In genomic region chr20:64049887-64050260, GRCh38 we compare ENCODE assay signal across 11 cellular contexts. TPM values are rescaled to one million over a fixed set of nuclear protein-coding genes. Genes with fewer than 3 reads are reported as not detected.
A peak's percentile ranks its signal among the peaks of the same experiment; 100 is the strongest.
DNase-seq lines count a peak whose midpoint lies in the region; FAIRE-seq and TF ChIP-seq lines count a peak whose summit lies in the region.
"Had no signal": no experiment of that assay in that cellular context is flagged by ENCODE, and none has a peak within 500 bp of the region (broad histone marks: within the 10 kb centered on the region; RNA-seq: fewer than 3 reads in every experiment).

No MANE protein-coding gene starts in this region.

- H3K4me1 ChIP-seq in A673 (ENCODE audit: insufficient read depth, low read length, poor library complexity, severe bottlenecking) (peaks cover 11% of the 10 kb centered on the region), H1 (replicated peaks in 1 of 4; ENCODE audit: control insufficient read depth in 3 of 4, insufficient read depth in 4 of 4, low read length in 3 of 4) (peaks cover 0 to 34% (median 13%) of the 10 kb centered on the region in 4 experiments; a peak in 6 of 7 replicates)

- no peak overlapping the region for H3K4ac ChIP-seq in H1 (replicated peaks; ENCODE audit: insufficient read length, low read depth, low read length)

- H3K27ac ChIP-seq in A673 (ENCODE audit: low read depth, low read length, poor library complexity, severe bottlenecking), result no peak overlapping the region
- no peak overlapping the region for H3K27ac ChIP-seq in H1 (ENCODE audit: low read depth, low read length)

- TF ChIP-seq RAD21 in H1 (IDR thresholded peaks at IDR 0.05 in 1 of 2, conservative IDR thresholded peaks at IDR 0.05 in 1 of 2; ENCODE audit: low read depth in 2 of 2, low read length in 2 of 2), result no peak

- no peak overlapping the region for H2BK20ac ChIP-seq in H1 (ENCODE audit: low read length)

- H2BK15ac ChIP-seq in H1 (ENCODE audit: low read length), result no peak overlapping the region

- no peaks in the 10 kb centered on the region for H3K36me3 Mint-ChIP-seq in nephron progenitor cell (ENCODE audit: low read depth)
- H3K36me3 Mint-ChIP-seq: natural killer cell treated with Interleukin-12 subunit alpha and Interleukin-12 subunit beta and Interleukin-15 and Interleukin-18, amount 100 ng/mL, for 72 hours had no signal

- no peaks in the 10 kb centered on the region for H3K79me2 ChIP-seq in H1 (ENCODE audit: control insufficient read depth in 1 of 2, insufficient read depth in 2 of 2, low read length in 2 of 2)

- H3K27me3 ChIP-seq in A673 (replicated peaks; ENCODE audit: insufficient read depth, low read depth, low read length, poor library complexity), result peaks cover 9% of the 10 kb centered on the region
- H3K27me3 ChIP-seq in H1 (replicated peaks in 1 of 4; ENCODE audit: control insufficient read depth in 3 of 4, extremely low read depth in 1 of 4, insufficient read depth in 3 of 4, low read length in 3 of 4), result peaks cover 44 to 68% (median 59%) of the 10 kb centered on the region in 4 experiments

- H3K18ac ChIP-seq in H1 (ENCODE audit: extremely low read depth, low read length), result no peak overlapping the region; the same call in 1 of the 2 replicates

- H3K4me2 ChIP-seq in H1 (ENCODE audit: insufficient read depth in 1 of 2, low read depth in 2 of 2, low read length in 2 of 2), result peak overlapping the region; percentile 17 to 53; a peak in 3 of 4 replicates

- no peak overlapping the region for H3K14ac ChIP-seq in H1 (ENCODE audit: insufficient read length)

- DNase-seq in A673 (ENCODE audit: low spot score) (peak; percentile 54), KBM-7 (peak; percentile 30), H1 (ENCODE audit: low read depth in 1 of 2, low spot score in 2 of 2) (no peak), nephron progenitor cell (no peak), GM19238 (ENCODE audit: insufficient read length, low spot score) (no peak), NCI-H2029 treated with DMSO at 0.1 percent for 48 hours (lab: John Stamatoyannopoulos, UW) (no peak), GM19240 (ENCODE audit: insufficient read length, low spot score) (no peak)
- no peak for DNase-seq in activated CD8-positive, alpha-beta memory T cell treated with anti-CD3 and anti-CD28 coated beads, Interleukin-2, amount 50 U/mL, for 4 hours
- DNase-seq: activated CD4-positive, alpha-beta T cell treated with anti-CD3 and anti-CD28 coated beads for 1 hour; NCI-H1105 treated with DMSO at 0.1 percent for 48 hours had no signal

- H2BK120ac ChIP-seq in H1 (replicated peaks; ENCODE audit: low read depth, low read length), result no peak overlapping the region

- TF ChIP-seq EP300 in H1 (IDR thresholded peaks at IDR 0.05; ENCODE audit: borderline replicate concordance in 1 of 2, low read depth in 2 of 2, low read length in 2 of 2), result no peak

- TF ChIP-seq CTCF in A673 (conservative IDR thresholded peaks at IDR 0.05; ENCODE audit: low read depth, low read length) (no peak), H1 (IDR thresholded peaks at IDR 0.05; ENCODE audit: control extremely low read depth in 1 of 3, insufficient read depth in 1 of 3, low read depth in 1 of 3, low read length in 3 of 3) (no peak), nephron progenitor cell (IDR thresholded peaks at IDR 0.05) (no peak)

- WGBS in H1 (ENCODE audit: extremely low coverage in 1 of 2, insufficient coverage in 1 of 2, insufficient read length in 1 of 2, insufficient replicate concordance in 2 of 2, low coverage in 1 of 2, low lambda C conversion rate in 2 of 2, missing lambda C conversion rate in 1 of 2), 2 experiments, result 44% methylated on average over 15 of the region's 15 CpGs; no CpG with 5 or more reads in 1 of the 2 experiments

- H3K79me1 ChIP-seq in H1 (ENCODE audit: low read depth, low read length), result no peaks in the 10 kb centered on the region

- peaks cover 40% of the 10 kb centered on the region for H3K4me1 Mint-ChIP-seq in nephron progenitor cell

- no peak overlapping the region for H2AFZ ChIP-seq in H1 (ENCODE audit: low read length)

- peaks cover 4% of the 10 kb centered on the region; the same call in 1 of the 2 replicates for H3K23me2 ChIP-seq in H1 (ENCODE audit: low read depth, low read length)

- POLR2A ChIA-PET in A673 (lab: Charles Lee; ENCODE audit: low non-redundant PET) (no interaction called here), H1 (lab: Charles Lee; ENCODE audit: partially characterized antibody) (interaction anchor here (0.6 to 2.0 kb wide), 4 partner anchors 10 to 206 kb away, joined by 3 to 9 read pairs (median 3); partner anchors contain the start of gene PCMTD2)

- H4K5ac ChIP-seq in H1 (ENCODE audit: insufficient read length, low read depth, low read length), result no peak overlapping the region

- H3K27me3 Mint-ChIP-seq in nephron progenitor cell (ENCODE audit: low read depth, poor library complexity), result peaks cover 65% of the 10 kb centered on the region

- CTCF ChIA-PET in A673 (lab: Charles Lee), result no interaction called here
- CTCF ChIA-PET in H1 (lab: Charles Lee; ENCODE audit: partially characterized antibody), result interaction anchor here (0.6 to 15.0 kb wide), 5 partner anchors 9 to 1650 kb away, joined by 3 to 139 read pairs (median 25); partner anchors contain the start of genes LKAAEAR1, OPRL1 and RGS19

- H3K56ac ChIP-seq in H1 (replicated peaks; ENCODE audit: insufficient read length, low read depth, low read length), result no peak overlapping the region

- no peak overlapping the region for H3K23ac ChIP-seq in H1 (ENCODE audit: insufficient read length)

- H2BK12ac ChIP-seq in H1 (ENCODE audit: low read depth, low read length), result no peak overlapping the region

- no peak overlapping the region for H3K27ac Mint-ChIP-seq in nephron progenitor cell
- H3K27ac Mint-ChIP-seq: natural killer cell treated with Interleukin-12 subunit alpha and Interleukin-12 subunit beta and Interleukin-15 and Interleukin-18, amount 100 ng/mL, for 72 hours had no signal

- H2BK5ac ChIP-seq in H1 (ENCODE audit: low read depth, low read length), result no peak overlapping the region

- intact Hi-C loops in A673 (cut with micrococcal nuclease; ENCODE audit: unreplicated experiment), result no loop called here

- H3K36me3 ChIP-seq in A673 (ENCODE audit: insufficient read depth, low read length, poor library complexity, severe bottlenecking) (no peaks in the 10 kb centered on the region), H1 (ENCODE audit: control insufficient read depth in 2 of 4, insufficient read depth in 4 of 4, low read length in 3 of 4) (peaks cover 0 to 10% (median 0%) of the 10 kb centered on the region in 4 experiments; a peak in 1 of 8 replicates)

- no peak for TF ChIP-seq POLR2A in H1 (IDR thresholded peaks at IDR 0.05; ENCODE audit: control extremely low read depth in 1 of 2, low read depth in 2 of 2, low read length in 2 of 2)

- no TSS peak for BruUV-seq in A673 (replicated peaks; lab: Mats Ljungman, UMichigan)

- H4K8ac ChIP-seq in H1 (ENCODE audit: extremely low read depth, insufficient read depth, low read length), result no peak overlapping the region; the same call in 1 of the 2 replicates

- in situ Hi-C loops in KBM-7 (cut with MboI; ENCODE audit: low pct_unique_long_range_greater_than_20kb, low sequenced_read_pairs), result no loop called here

- no peaks in the 10 kb centered on the region for H3K9me3 Mint-ChIP-seq in nephron progenitor cell
- H3K9me3 Mint-ChIP-seq: natural killer cell treated with Interleukin-12 subunit alpha and Interleukin-12 subunit beta and Interleukin-15 and Interleukin-18, amount 100 ng/mL, for 72 hours had no signal

- H3K4me3 ChIP-seq in A673 (ENCODE audit: low read depth, low read length, poor library complexity, severe bottlenecking), result peak overlapping the region; percentile 34
- H3K4me3 ChIP-seq in H1 (ENCODE audit: extremely low read depth in 1 of 4, insufficient read depth in 2 of 4, low read depth in 3 of 4, low read length in 4 of 4), result peak overlapping the region in 1 of 4 experiments; percentile 38; a peak in 1 of 8 replicates

- no peaks in the 10 kb centered on the region for H4K20me1 ChIP-seq in H1 (replicated peaks in 1 of 2; ENCODE audit: control insufficient read depth in 1 of 2, insufficient read depth in 2 of 2, low read length in 2 of 2)

- H3K4me3 Mint-ChIP-seq in nephron progenitor cell, result peak overlapping the region; percentile 52
- H3K4me3 Mint-ChIP-seq: natural killer cell treated with Interleukin-12 subunit alpha and Interleukin-12 subunit beta and Interleukin-15 and Interleukin-18, amount 100 ng/mL, for 72 hours had no signal

- 0 out of 2 replicates have a peak overlapping the region, but pooled peaks have one; percentile 39 for H2AK5ac ChIP-seq in H1 (ENCODE audit: low read depth, low read length)

- no peak for FAIRE-seq in H1 (lab: Jason Lieb, UNC)

- H3K9me3 ChIP-seq in A673 (ENCODE audit: low read depth, low read length, poor library complexity, severe bottlenecking), result no peaks in the 10 kb centered on the region
- H3K9me3 ChIP-seq in H1 (ENCODE audit: insufficient read depth in 2 of 2, low read depth in 1 of 2, low read length in 1 of 2), result no peaks in the 10 kb centered on the region

- no peak overlapping the region for H3K9ac ChIP-seq in H1 (replicated peaks in 1 of 4; ENCODE audit: extremely low read depth in 1 of 4, low read depth in 3 of 4, low read length in 3 of 4)

- no peak overlapping the region for H4K91ac ChIP-seq in H1 (replicated peaks; ENCODE audit: insufficient read length, low read length)

RNA-seq across cellular contexts. Expression of gene SOX18, which starts 0.4 kb away (rescaled TPM):
- 0.30 and 0.70 TPM in 2 replicates for total RNA-seq in A673 (2021)
- total RNA-seq in H1 (2021; fragmentation: NEBNext Ultra II Directional; extraction: Animal tissue kit (Norgen Biotek cat#: 25700)), result 0.23 TPM in 1 of 2 replicates, not detected in the other
- polyA plus RNA-seq in H1 (2011; rRNA removed), result 0.08 and 0.09 TPM in 2 replicates
- not detected for polyA plus RNA-seq in H1 (2011; cell fraction: cytosol; rRNA removed)
- 0.13 TPM for polyA plus RNA-seq in H1 (2011; cell fraction: nucleus; rRNA removed)
- polyA plus RNA-seq in H1 (2012, experiment 1 of 2), result 0.14 to 0.16 TPM in 2 of 4 replicates, not detected in the others
- 0.22 TPM for polyA plus RNA-seq in H1 (2012, experiment 2 of 2)
- polyA plus RNA-seq in H1 (2013, experiment 1 of 2), result 0.34 TPM
- 0.39 TPM for polyA plus RNA-seq in H1 (2013, experiment 2 of 2)
- polyA minus RNA-seq in H1 (2011; rRNA and poly(A)+ RNA removed), result not detected in 2 replicates
- not detected for polyA minus RNA-seq in H1 (2011; cell fraction: cytosol; rRNA and poly(A)+ RNA removed)
- 0.30 TPM for polyA minus RNA-seq in H1 (2011; cell fraction: nucleus; rRNA and poly(A)+ RNA removed)
- total RNA-seq: natural killer cell treated with Interleukin-12 subunit alpha and Interleukin-12 subunit beta and Interleukin-15 and Interleukin-18, amount 100 ng/mL, for 72 hours had no signal

RNA-seq across cellular contexts. Expression of gene TCEA2, which starts 13.1 kb away (rescaled TPM):
- total RNA-seq in A673 (2021), result 35.0 and 41.3 TPM in 2 replicates
- total RNA-seq in H1 (2021; fragmentation: NEBNext Ultra II Directional; extraction: Animal tissue kit (Norgen Biotek cat#: 25700)), result 41.4 and 46.3 TPM in 2 replicates
- 42.3 and 66.0 TPM in 2 replicates for polyA plus RNA-seq in H1 (2011; rRNA removed)
- polyA plus RNA-seq in H1 (2011; cell fraction: cytosol; rRNA removed), result 52.5 TPM
- polyA plus RNA-seq in H1 (2011; cell fraction: nucleus; rRNA removed), result 118 TPM
- 34.2 to 60.1 TPM (median 48.8 TPM) in 4 replicates for polyA plus RNA-seq in H1 (2012, experiment 1 of 2)
- polyA plus RNA-seq in H1 (2012, experiment 2 of 2), result 35.4 TPM
- 55.3 TPM for polyA plus RNA-seq in H1 (2013, experiment 1 of 2)
- 51.7 TPM for polyA plus RNA-seq in H1 (2013, experiment 2 of 2)
- polyA minus RNA-seq in H1 (2011; rRNA and poly(A)+ RNA removed), result 9.5 and 12.8 TPM in 2 replicates
- polyA minus RNA-seq in H1 (2011; cell fraction: cytosol; rRNA and poly(A)+ RNA removed), result 14.2 TPM
- polyA minus RNA-seq in H1 (2011; cell fraction: nucleus; rRNA and poly(A)+ RNA removed), result 35.6 TPM

RNA-seq across cellular contexts. Expression of gene C20orf204, which starts 13.9 kb away (rescaled TPM):
- total RNA-seq in A673 (2021), result 2.4 and 2.5 TPM in 2 replicates
- 0.52 and 0.61 TPM in 2 replicates for total RNA-seq in H1 (2021; fragmentation: NEBNext Ultra II Directional; extraction: Animal tissue kit (Norgen Biotek cat#: 25700))
- polyA plus RNA-seq in H1 (2011; rRNA removed), result 0.39 and 0.96 TPM in 2 replicates
- polyA plus RNA-seq in H1 (2011; cell fraction: cytosol; rRNA removed), result 0.36 TPM
- 2.6 TPM for polyA plus RNA-seq in H1 (2011; cell fraction: nucleus; rRNA removed)
- polyA plus RNA-seq in H1 (2012, experiment 1 of 2), result 0.10 to 0.39 TPM (median 0.25 TPM) in 4 replicates
- polyA plus RNA-seq in H1 (2012, experiment 2 of 2), result 0.13 TPM
- polyA plus RNA-seq in H1 (2013, experiment 1 of 2), result 0.57 TPM
- 0.40 TPM for polyA plus RNA-seq in H1 (2013, experiment 2 of 2)
- polyA minus RNA-seq in H1 (2011; rRNA and poly(A)+ RNA removed), result 0.29 and 0.41 TPM in 2 replicates
- polyA minus RNA-seq in H1 (2011; cell fraction: cytosol; rRNA and poly(A)+ RNA removed), result 0.22 TPM
- polyA minus RNA-seq in H1 (2011; cell fraction: nucleus; rRNA and poly(A)+ RNA removed), result 2.3 TPM

RNA-seq across cellular contexts. Expression of gene RGS19, which starts 29.4 kb away (rescaled TPM):
- total RNA-seq in A673 (2021), result 14.4 and 16.4 TPM in 2 replicates
- total RNA-seq in H1 (2021; fragmentation: NEBNext Ultra II Directional; extraction: Animal tissue kit (Norgen Biotek cat#: 25700)), result 12.7 and 13.1 TPM in 2 replicates
- polyA plus RNA-seq in H1 (2011; rRNA removed), result 16.8 and 21.9 TPM in 2 replicates
- polyA plus RNA-seq in H1 (2011; cell fraction: cytosol; rRNA removed), result 14.6 TPM
- 18.9 TPM for polyA plus RNA-seq in H1 (2011; cell fraction: nucleus; rRNA removed)
- polyA plus RNA-seq in H1 (2012, experiment 1 of 2), result 9.5 to 12.1 TPM (median 10.6 TPM) in 4 replicates
- 8.8 TPM for polyA plus RNA-seq in H1 (2012, experiment 2 of 2)
- 9.0 TPM for polyA plus RNA-seq in H1 (2013, experiment 1 of 2)
- polyA plus RNA-seq in H1 (2013, experiment 2 of 2), result 8.9 TPM
- polyA minus RNA-seq in H1 (2011; rRNA and poly(A)+ RNA removed), result 4.3 and 4.8 TPM in 2 replicates
- 8.7 TPM for polyA minus RNA-seq in H1 (2011; cell fraction: cytosol; rRNA and poly(A)+ RNA removed)
- 6.3 TPM for polyA minus RNA-seq in H1 (2011; cell fraction: nucleus; rRNA and poly(A)+ RNA removed)

RNA-seq across cellular contexts. Expression of gene OPRL1, which starts 30.0 kb away (rescaled TPM):
- total RNA-seq in A673 (2021), result 0.32 and 0.46 TPM in 2 replicates
- total RNA-seq in H1 (2021; fragmentation: NEBNext Ultra II Directional; extraction: Animal tissue kit (Norgen Biotek cat#: 25700)), result 0.52 and 0.63 TPM in 2 replicates
- 0.98 and 2.0 TPM in 2 replicates for polyA plus RNA-seq in H1 (2011; rRNA removed)
- polyA plus RNA-seq in H1 (2011; cell fraction: cytosol; rRNA removed), result 1.3 TPM
- 2.1 TPM for polyA plus RNA-seq in H1 (2011; cell fraction: nucleus; rRNA removed)
- 0.52 to 1.4 TPM (median 1.1 TPM) in 4 replicates for polyA plus RNA-seq in H1 (2012, experiment 1 of 2)
- 0.81 TPM for polyA plus RNA-seq in H1 (2012, experiment 2 of 2)
- 0.39 TPM for polyA plus RNA-seq in H1 (2013, experiment 1 of 2)
- polyA plus RNA-seq in H1 (2013, experiment 2 of 2), result 0.46 TPM
- polyA minus RNA-seq in H1 (2011; rRNA and poly(A)+ RNA removed), result 1.2 and 1.4 TPM in 2 replicates
- polyA minus RNA-seq in H1 (2011; cell fraction: cytosol; rRNA and poly(A)+ RNA removed), result 1.4 TPM
- 0.50 TPM for polyA minus RNA-seq in H1 (2011; cell fraction: nucleus; rRNA and poly(A)+ RNA removed)

Comparison
In these comparisons a context has a peak if more than half of its experiments do, and no peak if none do; other contexts are left out.
1. DNase-seq: peak in A673 (single experiment) and KBM-7 (single experiment); none in H1 (0 of 2), nephron progenitor cell (single experiment), activated CD8-positive, alpha-beta memory T cell treated with anti-CD3 and anti-CD28 coated beads, Interleukin-2, amount 50 U/mL, for 4 hours (single experiment), GM19238 (single experiment), NCI-H2029 treated with DMSO at 0.1 percent for 48 hours (single experiment) and GM19240 (single experiment).